1 cellular context compared by ENCODE assay signal in genomic region chr5:139636207-139636792, GRCh38.
TF ChIP-seq lines count a peak whose summit lies in the region.

No MANE protein-coding gene starts in this region.

TF ChIP-seq in GM12878, 131 proteins besides CTCF, POLR2A, EP300 and RAD21 (continued from another document):
- TF ChIP-seq E2F8 (IDR thresholded peaks at IDR 0.05; ENCODE audit: low read depth, partially characterized antibody) (no peak), PBX3 (IDR thresholded peaks at IDR 0.05; ENCODE audit: insufficient replicate concordance, low read depth, low read length) (peak; percentile 94), ZBTB33 (IDR thresholded peaks at IDR 0.05) (no peak), LARP7 (IDR thresholded peaks at IDR 0.05) (no peak)
